Comparison of ENCODE assay signal across 22 cellular contexts in the genomic region with DNA sequence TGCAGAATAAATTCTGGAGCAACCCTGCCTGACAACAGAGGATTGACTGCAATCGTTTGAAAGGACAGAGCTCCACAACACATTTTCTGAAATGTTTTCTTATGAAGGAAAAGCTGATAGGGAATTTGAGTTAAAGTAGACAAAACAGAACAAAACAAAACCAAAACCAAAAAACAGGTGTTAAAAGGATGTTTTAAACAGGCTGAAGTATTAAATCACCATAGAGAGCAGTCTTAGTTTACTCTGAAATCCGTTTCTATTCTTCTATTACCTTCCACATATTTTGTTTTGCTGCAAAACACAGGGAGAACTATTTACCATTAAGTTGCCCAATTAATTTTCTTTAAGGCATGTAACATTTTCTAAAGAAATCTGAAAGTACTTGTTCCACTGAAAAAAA.
"Had no signal": no experiment of that assay in that cellular context is flagged by ENCODE, and none has a peak within 500 bp of the region (broad histone marks: within the 10 kb centered on the region; RNA-seq: fewer than 3 reads in every experiment).

No MANE protein-coding gene starts in this region.

- H3K9me2 ChIP-seq: SK-N-SH had no signal

- H3K4me3 ChIP-seq: SJCRH30 had no signal

- H3K27ac ChIP-seq: SJCRH30, VCaP had no signal

- H3K9me3 ChIP-seq: SJCRH30, SK-N-SH had no signal

- H3K27me3 ChIP-seq: SJCRH30 had no signal

- H3K36me3 ChIP-seq: SJCRH30 had no signal

- H3K4me2 ChIP-seq: SK-N-SH had no signal

- H3K9ac ChIP-seq: SK-N-SH had no signal

- ATAC-seq: activated T-cell treated with anti-CD3 and anti-CD28 coated beads, Interleukin-2, amount 50 U/mL, for 4 hours; Panc1 had no signal

- DNase-seq: activated CD4-positive, alpha-beta memory T cell treated with anti-CD3 and anti-CD28 coated beads for 36 hours; activated CD4-positive, alpha-beta T cell treated with anti-CD3 and anti-CD28 coated beads, Interleukin-2, amount 10 ng/mL, durations not matched to agents 7 days and 5 days; activated CD4-positive, CD25-positive, alpha-beta regulatory T cell; activated CD8-positive, alpha-beta memory T cell treated with anti-CD3 and anti-CD28 coated beads for 24 hours; activated effector memory CD4-positive, alpha-beta T cell treated with anti-CD3 and anti-CD28 coated beads, Interleukin-2, amount 50 U/mL, for 16 hours; activated naive CD4-positive, alpha-beta T cell treated with anti-CD3 and anti-CD28 coated beads for 36 hours; activated T-cell treated with anti-CD3 and anti-CD28 coated beads, Interleukin-2, amount 50 U/mL, for 4 hours; amygdala; KG1; MV-4-11; NCI-H1105 treated with DMSO at 0.1 percent for 48 hours; NCI-H1930; NCI-H2171; NCI-H2227 treated with DMSO at 0.1 percent for 48 hours; NCI-H526; NCI-H774; RPMI8226; SJCRH30; SK-N-SH; T-helper 1 cell had no signal
